In the genomic region with DNA sequence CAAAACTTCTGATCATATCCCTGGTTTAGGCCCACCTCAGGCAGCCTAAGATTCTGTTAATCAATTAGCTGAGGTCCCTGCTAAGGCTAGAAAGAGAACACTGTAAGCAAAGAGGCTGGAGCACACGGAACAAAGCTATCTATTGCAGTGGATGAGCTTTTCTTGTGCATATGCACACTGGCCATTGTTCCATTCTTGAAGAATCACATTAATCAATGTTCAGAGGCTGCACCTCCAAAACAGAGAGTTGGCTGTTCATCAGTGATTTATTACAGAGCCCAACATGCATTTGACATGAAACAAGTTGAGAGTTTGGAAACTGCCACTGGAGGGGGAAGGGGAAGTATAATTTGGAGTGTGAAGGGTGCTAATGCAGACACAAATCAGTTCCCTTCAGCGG, we compare ENCODE assay signal across 19 cellular contexts.
DNase-seq lines count a peak whose midpoint lies in the region; ATAC-seq and TF ChIP-seq lines count a peak whose summit lies in the region.
"Had no signal": no experiment of that assay in that cellular context is flagged by ENCODE, and none has a peak within 500 bp of the region (broad histone marks: within the 10 kb centered on the region; RNA-seq: fewer than 3 reads in every experiment).

No MANE protein-coding gene starts in this region.

- H3K36me3 ChIP-seq in endodermal cell (ENCODE audit: control insufficient read depth, insufficient read depth, low read length), result no peaks in the 10 kb centered on the region

- DNase-seq in NCI-H82 (lab: John Stamatoyannopoulos, UW) (peak; percentile 16), NCI-H82 treated with DMSO at 0.1 percent for 48 hours (lab: John Stamatoyannopoulos, UW; ENCODE audit: unreplicated experiment) (no peak), endodermal cell (no peak), neural crest cell (ENCODE audit: low read depth, low spot score) (no peak)
- DNase-seq in stimulated activated CD4-positive, alpha-beta T cell treated with anti-CD3 and anti-CD28 coated beads, Interleukin-1b, Interleukin-23, amount 100 ng/mL, for 48 hours, result no peak
- DNase-seq: 8988T, C1 segment of cervical spinal cord, DMS153, MV-4-11, NCI-H1436, NCI-H2029 treated with DMSO at 0.1 percent for 48 hours, NCI-H2227 treated with DMSO at 0.1 percent for 48 hours, NCI-H526 had no signal

- no peaks in the 10 kb centered on the region for H3K27me3 ChIP-seq in endodermal cell (ENCODE audit: control insufficient read depth, insufficient read depth, low read length, poor library complexity, severe bottlenecking)

- H3K9me3 Mint-ChIP-seq in endodermal cell (no peaks in the 10 kb centered on the region), neural crest cell (peaks cover 9% of the 10 kb centered on the region)

- H3K9me3 ChIP-seq in endodermal cell (ENCODE audit: control insufficient read depth, low read length), result no peaks in the 10 kb centered on the region

- TF ChIP-seq CTCF in endodermal cell (conservative IDR thresholded peaks at IDR 0.05) (no peak), neural crest cell (conservative IDR thresholded peaks at IDR 0.05) (no peak)

- peaks cover 31% of the 10 kb centered on the region for H3K4me1 Mint-ChIP-seq in endodermal cell
- H3K4me1 Mint-ChIP-seq in neural crest cell, result peaks cover 47% of the 10 kb centered on the region

- H3K4me1 ChIP-seq in endodermal cell (ENCODE audit: control insufficient read depth, insufficient read depth, low read length), result peaks cover 18% of the 10 kb centered on the region

- ATAC-seq in GM21576 (IDR thresholded peaks at IDR 0.05; ENCODE audit: unreplicated experiment) (no peak), HG03442 (IDR thresholded peaks at IDR 0.05; ENCODE audit: unreplicated experiment) (no peak), GM18502 (IDR thresholded peaks at IDR 0.05; ENCODE audit: poor library complexity, unreplicated experiment) (no peak)
- ATAC-seq: HCT116 had no signal

- H3K27ac ChIP-seq in endodermal cell (ENCODE audit: low read depth, low read length), result peak overlapping the region; percentile 91
- H3K27ac ChIP-seq: SK-N-MC had no signal

- 78 to 79% methylated on average over 2 of the region's 2 CpGs for WGBS in endodermal cell (ENCODE audit: insufficient coverage in 1 of 2, insufficient read length in 1 of 2), 2 experiments

- no peaks in the 10 kb centered on the region for H3K27me3 Mint-ChIP-seq in endodermal cell (ENCODE audit: insufficient read depth)
- H3K27me3 Mint-ChIP-seq in neural crest cell (ENCODE audit: low read depth), result no peaks in the 10 kb centered on the region
- H3K27me3 Mint-ChIP-seq: IgD-negative memory B cell had no signal

- no peak overlapping the region for H3K4me3 ChIP-seq in endodermal cell (ENCODE audit: low read length)
- H3K4me3 ChIP-seq: SK-N-MC had no signal

- no peak overlapping the region for H3K27ac Mint-ChIP-seq in endodermal cell
- peak overlapping the region; percentile 20 for H3K27ac Mint-ChIP-seq in neural crest cell (ENCODE audit: unreplicated experiment)
- H3K27ac Mint-ChIP-seq: IgD-negative memory B cell had no signal

- H3K9ac ChIP-seq in endodermal cell (ENCODE audit: extremely low read depth, low read length, poor library complexity, severe bottlenecking), result no peak overlapping the region

- no peak overlapping the region for H3K4me3 Mint-ChIP-seq in endodermal cell
- peak overlapping the region; percentile 63 for H3K4me3 Mint-ChIP-seq in neural crest cell
- H3K4me3 Mint-ChIP-seq: IgD-negative memory B cell had no signal

- H3K36me3 Mint-ChIP-seq in endodermal cell (ENCODE audit: low read depth) (peaks cover 4% of the 10 kb centered on the region), neural crest cell (ENCODE audit: low read depth) (peaks cover 13% of the 10 kb centered on the region)
- H3K36me3 Mint-ChIP-seq: IgD-negative memory B cell had no signal
